Comparison of ENCODE assay signal across 8 cellular contexts in the genomic region with DNA sequence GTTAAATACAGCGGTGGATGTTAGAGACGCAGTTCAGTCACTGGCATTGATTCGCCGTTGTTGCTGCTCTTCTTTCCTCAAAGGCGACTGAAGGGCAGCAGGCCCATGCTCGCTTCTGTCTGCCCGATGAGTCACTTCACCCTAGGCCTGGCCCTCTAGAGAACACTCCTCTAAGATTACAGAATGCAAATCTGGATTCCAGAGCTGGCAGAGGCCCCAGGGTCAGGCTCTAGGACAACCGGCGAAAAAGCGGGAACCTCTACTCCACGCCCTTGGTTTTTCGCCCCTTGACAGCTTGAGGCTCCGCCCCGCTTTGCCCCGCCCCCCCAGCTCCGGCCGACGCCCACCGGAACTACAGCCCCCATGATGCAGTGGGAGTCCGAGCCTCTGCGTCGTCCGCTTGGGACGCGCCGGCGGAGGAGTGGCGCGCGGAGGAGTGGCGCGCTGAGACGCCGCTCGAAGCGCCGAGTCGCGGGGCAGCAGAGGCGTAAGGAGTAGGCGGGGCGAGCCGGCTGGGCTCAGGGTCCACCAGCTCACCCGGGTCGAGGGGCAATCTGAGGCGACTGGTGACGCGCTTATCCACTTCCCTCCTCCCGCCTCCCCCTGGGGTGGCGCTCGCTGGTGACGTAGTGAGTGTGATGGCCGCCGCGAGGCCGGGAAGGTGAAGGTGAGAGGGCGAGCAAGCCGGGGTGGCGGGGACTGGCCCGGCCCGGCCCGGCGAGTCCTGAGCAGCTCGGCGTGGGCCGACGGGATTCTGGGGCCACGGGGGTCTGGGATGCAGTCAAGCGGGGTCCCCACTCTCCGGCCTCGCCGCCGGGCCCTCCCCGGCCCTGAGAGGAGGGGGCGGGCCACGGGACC. TPM values are rescaled to one million over a fixed set of nuclear protein-coding genes. Genes with fewer than 3 reads are reported as not detected.
DNase-seq lines count a peak whose midpoint lies in the region; ATAC-seq and TF ChIP-seq lines count a peak whose summit lies in the region.

TSS of gene MFN2 (plus strand) at position 627 of the 858 bp plus-strand sequence. CDS start 8,725 bp downstream, outside the sequence.

- peak within 1 kb of the TSS; percentile 97 for H3K4me3 Mint-ChIP-seq in activated CD4-positive, alpha-beta T cell treated with anti-CD3 and anti-CD28 coated beads for 36 hours

- H3K9me3 Mint-ChIP-seq in activated CD4-positive, alpha-beta T cell treated with anti-CD3 and anti-CD28 coated beads for 36 hours (ENCODE audit: low read depth) = no peaks in the 10 kb centered on the region

- peak; percentile 97 for DNase-seq in Ammon's horn (ENCODE audit: low spot score)
- peak; percentile 96 for DNase-seq in GM19238 (ENCODE audit: insufficient read length, low spot score)
- DNase-seq in NCI-H524 (lab: John Stamatoyannopoulos, UW) = peak; percentile 94 to 97
- DNase-seq in activated CD4-positive, alpha-beta T cell treated with anti-CD3 and anti-CD28 coated beads for 36 hours = peak; percentile 96
- DNase-seq in choroid plexus epithelial cell (ENCODE audit: low read depth) = peak; percentile 98
- peak; percentile 98 for DNase-seq in kidney glomerular epithelial cell (lab: John Stamatoyannopoulos, UW)
- DNase-seq in stimulated activated CD4-positive, alpha-beta T cell treated with anti-CD3 and anti-CD28 coated beads, Interleukin-1b, Interleukin-23, amount 100 ng/mL, for 1 hour (ENCODE audit: low read depth in 2 of 2) = peak; percentile 78 to 83

- H3K4me3 ChIP-seq in choroid plexus epithelial cell (ENCODE audit: low read depth, low read length) = peak within 1 kb of the TSS; percentile 90

- intact Hi-C loops in activated CD4-positive, alpha-beta T cell treated with anti-CD3 and anti-CD28 coated beads for 36 hours (cut with DNase I, micrococcal nuclease) = loop anchor here (1.0 to 10.0 kb wide), 12 partner anchors 39 to 968 kb away; partner anchors contain the start of genes MIIP (in 2 of the 2), PLOD1 (in 2 of the 2), AGTRAP (in 1 of the 2) and CLCN6 (in 1 of the 2)

- H3K4me1 Mint-ChIP-seq in activated CD4-positive, alpha-beta T cell treated with anti-CD3 and anti-CD28 coated beads for 36 hours = peaks cover 36% of the 10 kb centered on the region

- ATAC-seq in HG03442 (IDR thresholded peaks at IDR 0.05; ENCODE audit: unreplicated experiment) = peak; percentile 83
- peak; percentile 93 for ATAC-seq in activated CD4-positive, alpha-beta T cell treated with anti-CD3 and anti-CD28 coated beads for 36 hours

- peaks cover 18% of the 10 kb centered on the region for H3K36me3 Mint-ChIP-seq in activated CD4-positive, alpha-beta T cell treated with anti-CD3 and anti-CD28 coated beads for 36 hours (ENCODE audit: low read depth)

- H3K27me3 Mint-ChIP-seq in activated CD4-positive, alpha-beta T cell treated with anti-CD3 and anti-CD28 coated beads for 36 hours = no peaks in the 10 kb centered on the region

- CTCF ChIA-PET in activated CD4-positive, alpha-beta T cell treated with anti-CD3 and anti-CD28 coated beads for 36 hours (lab: Charles Lee) = interaction anchor here (0.6 to 0.7 kb wide), 2 partner anchors 38 to 198 kb away, joined by 3 to 4 read pairs; no protein-coding TSS in a partner anchor

- no peak for TF ChIP-seq CTCF in choroid plexus epithelial cell (conservative IDR thresholded peaks at IDR 0.05; ENCODE audit: low read depth, low read length)

- H3K27ac Mint-ChIP-seq in activated CD4-positive, alpha-beta T cell treated with anti-CD3 and anti-CD28 coated beads for 36 hours = peak within 1 kb of the TSS; percentile 94

- POLR2A ChIA-PET in activated CD4-positive, alpha-beta T cell treated with anti-CD3 and anti-CD28 coated beads for 36 hours (lab: Charles Lee) = interaction anchor here (0.6 to 2.6 kb wide), 4 partner anchors 9 to 143 kb away, joined by 3 to 63 read pairs (median 3); no protein-coding TSS in a partner anchor

RNA-seq across cellular contexts. Expression of gene MFN2, which starts in this region (rescaled TPM):
- 10 to 100 TPM; 52.5 to 71.6 TPM for total RNA-seq in activated CD4-positive, alpha-beta T cell treated with anti-CD3 and anti-CD28 coated beads for 36 hours

Comparison
In these comparisons a context has a peak if more than half of its experiments do, and no peak if none do; other contexts are left out.
1. Peak in every context shown above with its lines: DNase-seq, ATAC-seq and H3K4me3 ChIP-seq.